Comparison of ENCODE assay signal across 14 cellular contexts in genomic region chr2:177740718-177741117, GRCh38.
"Had no signal": no experiment of that assay in that cellular context is flagged by ENCODE, and none has a peak within 500 bp of the region (broad histone marks: within the 10 kb centered on the region; RNA-seq: fewer than 3 reads in every experiment).

No MANE protein-coding gene starts in this region.

- H3K79me2 ChIP-seq: parathyroid adenoma had no signal

- H3K27ac ChIP-seq: heart right ventricle, neural progenitor cell, parathyroid adenoma, stomach had no signal

- H3K4me2 ChIP-seq: neural progenitor cell had no signal

- H3K9ac ChIP-seq: neural progenitor cell, parathyroid adenoma had no signal

- FAIRE-seq: frontal cortex, kidney had no signal

- H3K4me1 ChIP-seq: stomach had no signal

- H2AFZ ChIP-seq: neural progenitor cell, parathyroid adenoma had no signal

- H3K9me3 ChIP-seq: heart right ventricle, stomach had no signal

- H3K4me3 ChIP-seq: heart right ventricle, neural progenitor cell, stomach had no signal

- H3K36me3 ChIP-seq: heart right ventricle, neural progenitor cell, stomach had no signal

- DNase-seq: activated CD4-positive, alpha-beta memory T cell treated with anti-CD3 and anti-CD28 coated beads for 36 hours; activated gamma-delta T cell; activated T-cell treated with anti-CD3 and anti-CD28 coated beads, Interleukin-2, amount 50 U/mL, for 48 hours; anterior cingulate cortex; cerebellar nuclear complex; heart right ventricle; kidney; stimulated activated CD4-positive, alpha-beta T cell treated with anti-CD3 and anti-CD28 coated beads, Interleukin-15, amount 100 ng/mL, for 24 hours; stimulated activated CD4-positive, alpha-beta T cell treated with anti-CD3 and anti-CD28 coated beads, Interleukin-4, amount 100 ng/mL, for 24 hours; stomach had no signal

- ATAC-seq: esophagus mucosa, heart right ventricle had no signal

- H3K27me3 ChIP-seq: heart right ventricle, stomach had no signal
